ENCODE assay signal across 1 cellular context in the genomic region with DNA sequence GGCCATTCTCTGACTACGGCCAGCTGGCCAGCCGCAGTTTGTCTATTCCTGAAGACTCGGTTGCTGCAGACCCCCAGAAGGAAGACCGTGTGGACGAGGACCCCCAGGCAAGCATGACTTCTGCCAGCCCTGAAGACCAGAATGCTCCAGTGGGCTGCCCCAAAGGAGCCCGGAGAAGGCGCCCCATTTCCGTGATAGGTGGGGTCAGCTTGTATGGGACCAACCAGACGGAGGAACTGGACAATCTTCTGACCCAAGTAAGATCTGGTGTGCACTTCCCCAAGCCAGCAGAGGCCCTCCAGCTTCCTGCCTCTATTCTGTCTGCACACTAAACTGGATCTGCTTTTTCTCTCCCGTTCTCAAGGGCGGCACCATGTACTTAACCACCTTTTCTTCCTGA.
TF ChIP-seq lines count a peak whose summit lies in the region.

No MANE protein-coding gene starts in this region.

TF ChIP-seq in HepG2, 621 proteins besides CTCF, POLR2A, EP300 and RAD21 (continued from another document):
- TF ChIP-seq, protein P1, sequence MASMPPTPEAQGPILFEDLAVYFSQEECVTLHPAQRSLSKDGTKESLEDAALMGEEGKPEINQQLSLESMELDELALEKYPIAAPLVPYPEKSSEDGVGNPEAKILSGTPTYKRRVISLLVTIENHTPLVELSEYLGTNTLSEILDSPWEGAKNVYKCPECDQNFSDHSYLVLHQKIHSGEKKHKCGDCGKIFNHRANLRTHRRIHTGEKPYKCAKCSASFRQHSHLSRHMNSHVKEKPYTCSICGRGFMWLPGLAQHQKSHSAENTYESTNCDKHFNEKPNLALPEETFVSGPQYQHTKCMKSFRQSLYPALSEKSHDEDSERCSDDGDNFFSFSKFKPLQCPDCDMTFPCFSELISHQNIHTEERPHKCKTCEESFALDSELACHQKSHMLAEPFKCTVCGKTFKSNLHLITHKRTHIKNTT (CRISPR knock-in tag; IDR thresholded peaks at IDR 0.05): no peak
